In the genomic region with DNA sequence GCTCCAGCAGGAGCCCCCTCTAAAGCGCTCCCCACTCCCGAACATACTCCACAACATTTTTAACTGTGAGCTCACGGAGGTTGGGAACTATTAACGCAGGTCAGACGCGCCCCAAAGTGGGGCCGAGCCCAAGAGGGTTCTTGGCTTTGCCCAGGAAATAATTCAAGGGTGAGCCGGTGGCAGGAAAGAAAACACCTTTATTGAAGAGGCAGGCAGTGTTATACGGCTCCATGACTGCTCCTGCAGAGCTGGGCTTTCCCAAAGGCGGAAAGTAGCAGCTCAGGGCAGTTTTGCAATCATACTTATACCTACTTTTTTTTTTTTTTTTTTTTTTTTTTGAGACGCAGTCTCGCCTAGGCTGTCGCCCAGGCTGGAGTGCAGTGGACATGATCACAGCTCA, we compare ENCODE assay signal across 20 cellular contexts. TPM values are rescaled to one million over a fixed set of nuclear protein-coding genes. Genes with fewer than 3 reads are reported as not detected.
DNase-seq lines count a peak whose midpoint lies in the region; ATAC-seq, FAIRE-seq and TF ChIP-seq lines count a peak whose summit lies in the region.
"Had no signal": no experiment of that assay in that cellular context is flagged by ENCODE, and none has a peak within 500 bp of the region (broad histone marks: within the 10 kb centered on the region; RNA-seq: fewer than 3 reads in every experiment).

No MANE protein-coding gene starts in this region.

- H3K4me1 ChIP-seq in HepG2 (ENCODE audit: insufficient read depth, low read length) (peaks cover 76% of the 10 kb centered on the region), right lobe of liver (peaks cover 0 to 46% (median 14%) of the 10 kb centered on the region in 4 donors), left lung (peaks cover 29 to 48% of the 10 kb centered on the region in 2 donors), neuronal stem cell (ENCODE audit: control insufficient read depth in 2 of 2, insufficient read depth in 1 of 2, low read depth in 1 of 2, low read length in 2 of 2) (peaks cover 4 to 17% of the 10 kb centered on the region in 2 donors)

- BruUV-seq in HepG2 (replicated peaks; lab: Mats Ljungman, UMichigan), result no TSS peak

- DNase-seq in HepG2 (ENCODE audit: low spot score) (no peak), right lobe of liver (no peak), left lung (peak in 1 of 2 donors; percentile 45), neuronal stem cell (ENCODE audit: low spot score) (no peak), T-helper 1 cell (no peak), OCI-M2 (lab: John Stamatoyannopoulos, UW; ENCODE audit: unreplicated experiment) (no peak), UCSD-AML1 (lab: John Stamatoyannopoulos, UW; ENCODE audit: unreplicated experiment) (no peak)
- no peak for DNase-seq in activated effector memory CD4-positive, alpha-beta T cell treated with Interleukin-2 at 50 U/mL for 16 hours
- DNase-seq: Calu3; H7; Karpas-422; MM.1S; NCI-H1417 treated with DMSO at 0.1 percent for 48 hours; NCI-H2029 treated with DMSO at 0.1 percent for 48 hours; NCI-H2227 treated with DMSO at 0.1 percent for 48 hours; NCI-H524 treated with DMSO at 0.1 percent for 48 hours; NK-92 treated with Interleukin-12 subunit alpha and Interleukin-12 subunit beta, amount 100 ng/mL, for 24 hours; PC-9 had no signal

- H2AFZ ChIP-seq in HepG2 (ENCODE audit: low read length) (no peak overlapping the region), neuronal stem cell (ENCODE audit: low read length) (no peak overlapping the region)
- H2AFZ ChIP-seq: PC-9 had no signal

- CTCF ChIA-PET in HepG2 (lab: Yijun Ruan, JAX; ENCODE audit: low intra/inter-chr PET ratio, low total read pairs), result no interaction called here

- no peak overlapping the region for H4K91ac ChIP-seq in neuronal stem cell (ENCODE audit: low read depth, low read length, poor library complexity)

- WGBS in HepG2 (ENCODE audit: low lambda C conversion rate), result 23% methylated on average over 11 of the region's 13 CpGs
- 90% methylated on average over 11 of the region's 13 CpGs for WGBS in right lobe of liver (ENCODE audit: insufficient coverage, low coverage, low lambda C conversion rate, missing lambda C conversion rate)
- WGBS in neuronal stem cell (ENCODE audit: extremely low coverage in 2 of 2, insufficient read length in 2 of 2, insufficient replicate concordance in 1 of 2), 2 donors, result no CpG with 5 or more reads among the region's 13 CpGs

- H3K27ac ChIP-seq in HepG2 (ENCODE audit: extremely low read length, insufficient read depth, low read length), result peak overlapping the region; percentile 91
- H3K27ac ChIP-seq in right lobe of liver, result no peak overlapping the region
- H3K27ac ChIP-seq in left lung, result peak overlapping the region; percentile 57 to 65
- no peak overlapping the region for H3K27ac ChIP-seq in neuronal stem cell (replicated peaks; ENCODE audit: low read length)
- H3K27ac ChIP-seq: PC-9 had no signal

- no peak overlapping the region for H2BK5ac ChIP-seq in neuronal stem cell (ENCODE audit: low read length)

- peaks cover 91% of the 10 kb centered on the region for H3K79me2 ChIP-seq in HepG2 (ENCODE audit: insufficient read depth, low read length)

- H2BK15ac ChIP-seq in neuronal stem cell (ENCODE audit: low read length), result no peak overlapping the region

- H3K14ac ChIP-seq in neuronal stem cell (ENCODE audit: low read length), result no peak overlapping the region

- no peaks in the 10 kb centered on the region for H4K20me1 ChIP-seq in HepG2 (ENCODE audit: insufficient read depth, low read length)

- FAIRE-seq in HepG2 (lab: Jason Lieb, UNC), result no peak
- FAIRE-seq: A204.1, GM18507 had no signal

- in situ Hi-C loops in HepG2 (cut with HindIII; ENCODE audit: extremely low pct_ligation_motif_present, low pct_unique_long_range_greater_than_20kb), result loop anchor here (5.0 kb wide), 1 partner anchor 93 kb away; no protein-coding TSS in a partner anchor

- peak overlapping the region; percentile 92 for H3K4me2 ChIP-seq in HepG2 (ENCODE audit: low read depth, low read length)
- H3K4me2 ChIP-seq in neuronal stem cell (ENCODE audit: insufficient read depth, low read length, poor library complexity, severe bottlenecking), result no peak overlapping the region
- H3K4me2 ChIP-seq: PC-9 had no signal

- no peak overlapping the region for H3K23ac ChIP-seq in neuronal stem cell (ENCODE audit: low read depth, low read length, poor library complexity)

- H3K27me3 ChIP-seq in HepG2 (ENCODE audit: control insufficient read depth in 1 of 2, insufficient read depth in 2 of 2, low read length in 2 of 2), result no peaks in the 10 kb centered on the region; a peak in 1 of 5 replicates
- no peaks in the 10 kb centered on the region for H3K27me3 ChIP-seq in right lobe of liver
- peaks cover 0 to 6% of the 10 kb centered on the region in 2 donors for H3K27me3 ChIP-seq in left lung
- H3K27me3 ChIP-seq in neuronal stem cell (ENCODE audit: control insufficient read depth in 3 of 3, insufficient read depth in 3 of 3, low read depth in 1 of 3, low read length in 3 of 3), result peaks cover 0 to 12% (median 0%) of the 10 kb centered on the region in 3 experiments

- H3K36me3 ChIP-seq in HepG2 (replicated peaks in 1 of 2; ENCODE audit: control insufficient read depth in 1 of 2, insufficient read depth in 2 of 2, low read length in 2 of 2) (peaks cover 4 to 12% of the 10 kb centered on the region in 2 experiments; a peak in 3 of 5 replicates), right lobe of liver (no peaks in the 10 kb centered on the region), left lung (peaks cover 0 to 3% of the 10 kb centered on the region in 2 donors), neuronal stem cell (replicated peaks in 1 of 2; ENCODE audit: control insufficient read depth in 2 of 2, insufficient read depth in 2 of 2, low read length in 2 of 2) (peaks cover 0 to 6% of the 10 kb centered on the region in 2 donors)

- H2AK5ac ChIP-seq in neuronal stem cell (ENCODE audit: low read depth, low read length), result peak overlapping the region; percentile 25

- no peak for TF ChIP-seq RAD21 in HepG2 (CRISPR knock-in tag; IDR thresholded peaks at IDR 0.05)

- H2BK120ac ChIP-seq in neuronal stem cell (ENCODE audit: low read depth, low read length), result no peak overlapping the region

- H3K4ac ChIP-seq in neuronal stem cell (ENCODE audit: low read length), result no peak overlapping the region

- TF ChIP-seq EP300 in HepG2 (IDR thresholded peaks at IDR 0.05; ENCODE audit: low read depth in 2 of 2, low read length in 2 of 2) (no peak), HepG2 (CRISPR knock-in tag; IDR thresholded peaks at IDR 0.05; ENCODE audit: borderline replicate concordance) (no peak)

- H4K8ac ChIP-seq in neuronal stem cell (ENCODE audit: low read depth, low read length), result no peak overlapping the region

- TF ChIP-seq POLR2A in HepG2 (IDR thresholded peaks at IDR 0.05; ENCODE audit: insufficient read depth in 1 of 2, low read depth in 2 of 2, low read length in 2 of 2) (no peak), right lobe of liver (IDR thresholded peaks at IDR 0.05) (no peak)

- H3K9ac ChIP-seq in HepG2 (ENCODE audit: insufficient read depth, low read depth, low read length) (peak overlapping the region; percentile 72), neuronal stem cell (ENCODE audit: low read depth, low read length, poor library complexity) (no peak overlapping the region)

- intact Hi-C loops in HepG2 (cut with micrococcal nuclease; ENCODE audit: unreplicated experiment), result loop anchor here (2.0 to 10.0 kb wide), 4 partner anchors 43 to 415 kb away; no protein-coding TSS in a partner anchor
- intact Hi-C loops in right lobe of liver (cut with DNase I), result loop anchor here in 1 of 2 donors (10.0 kb wide), 2 partner anchors 45 to 105 kb away; no protein-coding TSS in a partner anchor
- intact Hi-C loops in left lung (cut with DNase I), result no loop called here

- H3K18ac ChIP-seq in neuronal stem cell (ENCODE audit: low read length), result no peak overlapping the region

- H3K9me3 ChIP-seq in HepG2 (ENCODE audit: low read length) (no peaks in the 10 kb centered on the region), right lobe of liver (no peaks in the 10 kb centered on the region), left lung (no peaks in the 10 kb centered on the region), neuronal stem cell (replicated peaks in 1 of 2; ENCODE audit: control insufficient read depth in 2 of 2, insufficient read depth in 1 of 2, low read depth in 1 of 2, low read length in 2 of 2) (peaks cover 0 to 11% of the 10 kb centered on the region in 2 donors)

- ATAC-seq in HepG2, result peak; percentile 4
- no peak for ATAC-seq in right lobe of liver
- peak; percentile 69 for ATAC-seq in left lung

- POLR2A ChIA-PET in HepG2 (lab: Yijun Ruan, JAX), result interaction anchor here (0.7 to 0.9 kb wide), 2 partner anchors 17 to 98 kb away, joined by 3 to 5 read pairs; no protein-coding TSS in a partner anchor

- no peak overlapping the region for H2BK12ac ChIP-seq in neuronal stem cell (ENCODE audit: low read length)

- H3K4me3 ChIP-seq in HepG2 (replicated peaks in 1 of 3; ENCODE audit: insufficient read depth in 1 of 3, low read depth in 2 of 3, low read length in 3 of 3) (peak overlapping the region; percentile 46 to 84 (median 50); a peak in 5 of 6 replicates), right lobe of liver (no peak overlapping the region), left lung (no peak overlapping the region), neuronal stem cell (ENCODE audit: low read length in 2 of 2) (no peak overlapping the region)
- H3K4me3 ChIP-seq: PC-9 had no signal

- TF ChIP-seq CTCF in HepG2 (CRISPR knock-in tag; IDR thresholded peaks at IDR 0.05) (no peak), right lobe of liver (IDR thresholded peaks at IDR 0.05) (no peak), left lung (IDR thresholded peaks at IDR 0.05) (no peak)

- peaks cover 1% of the 10 kb centered on the region for H3K79me1 ChIP-seq in neuronal stem cell (ENCODE audit: low read depth, low read length)

RNA-seq across cellular contexts. Expression of gene ADCY9, which starts 6.2 kb away (rescaled TPM):
- total RNA-seq in HepG2 (2016; rRNA removed; fragmentation: Illumina TruSeq; extraction: Trizol) (9.6 and 11.2 TPM in 2 replicates), right lobe of liver (10 to 100 TPM; 17.3 to 41.5 (median 25.6) TPM), left lung (10 to 100 TPM; 39.7 to 61.1 TPM)
- 6.9 and 7.1 TPM in 2 replicates for total RNA-seq in HepG2 (2016; cell fraction: cytosol; rRNA removed; fragmentation: Illumina TruSeq; extraction: Trizol; ENCODE audit: low read depth)
- 7.0 and 12.1 TPM in 2 replicates for total RNA-seq in HepG2 (2016; cell fraction: insoluble cytoplasmic fraction; rRNA removed; fragmentation: Illumina TruSeq; extraction: Trizol)
- 4.4 and 4.6 TPM in 2 replicates for total RNA-seq in HepG2 (2016; cell fraction: membrane; rRNA removed; fragmentation: Illumina TruSeq; extraction: Trizol)
- total RNA-seq in HepG2 (2016; cell fraction: nucleus; rRNA removed; fragmentation: Illumina TruSeq; extraction: Trizol), result 15.9 and 17.5 TPM in 2 replicates
- polyA plus RNA-seq in HepG2 (2011; rRNA removed), result 13.6 and 13.9 TPM in 2 replicates
- 15.9 and 17.7 TPM in 2 replicates for polyA plus RNA-seq in HepG2 (2011; cell fraction: cytosol; rRNA removed)
- 26.9 and 30.6 TPM in 2 replicates for polyA plus RNA-seq in HepG2 (2011; cell fraction: nucleus; rRNA removed)
- 15.9 and 19.6 TPM in 2 replicates for polyA plus RNA-seq in HepG2 (2012)
- 0.63 and 1.1 TPM in 2 replicates for polyA plus RNA-seq in HepG2 (2016; cell fraction: cytosol; fragmentation: Illumina TruSeq; extraction: Trizol; ENCODE audit: low read depth)
- polyA plus RNA-seq in HepG2 (2016; cell fraction: insoluble cytoplasmic fraction; fragmentation: Illumina TruSeq; extraction: Trizol; ENCODE audit: low read depth), result 5.6 and 8.0 TPM in 2 replicates
- polyA plus RNA-seq in HepG2 (2016; cell fraction: membrane; fragmentation: Illumina TruSeq; extraction: Trizol; ENCODE audit: low read depth), result 2.0 and 2.1 TPM in 2 replicates
- 16.3 and 17.4 TPM in 2 replicates for polyA plus RNA-seq in HepG2 (2016; cell fraction: nucleus; fragmentation: Illumina TruSeq; extraction: Trizol; ENCODE audit: insufficient read depth, low read depth)
- 21.8 and 108 TPM in 2 replicates for polyA minus RNA-seq in HepG2 (2011; rRNA and poly(A)+ RNA removed; ENCODE audit: low replicate concordance)
- 53.6 and 62.1 TPM in 2 replicates for polyA minus RNA-seq in HepG2 (2011; cell fraction: cytosol; rRNA and poly(A)+ RNA removed)
- polyA minus RNA-seq in HepG2 (2011; cell fraction: nucleus; rRNA and poly(A)+ RNA removed), result 33.7 and 36.4 TPM in 2 replicates
- 3.3 TPM for polyA plus RNA-seq in neuronal stem cell (2013, experiment 1 of 2)
- 3.1 TPM for polyA plus RNA-seq in neuronal stem cell (2013, experiment 2 of 2)

Comparison
In these comparisons a context has a peak if more than half of its experiments do, and no peak if none do; other contexts are left out.
1. ATAC-seq: peak in HepG2 (single experiment) and left lung (single experiment); none in right lobe of liver (0 of 4).
2. H3K27ac ChIP-seq: peak in HepG2 (single experiment) and left lung (2 of 2); none in right lobe of liver (0 of 3) and neuronal stem cell (single experiment).
3. H3K4me3 ChIP-seq: peak in HepG2 (3 of 3); none in right lobe of liver (0 of 3), left lung (0 of 2) and neuronal stem cell (0 of 2).